Comparison of ENCODE assay signal across 14 cellular contexts in the genomic region with DNA sequence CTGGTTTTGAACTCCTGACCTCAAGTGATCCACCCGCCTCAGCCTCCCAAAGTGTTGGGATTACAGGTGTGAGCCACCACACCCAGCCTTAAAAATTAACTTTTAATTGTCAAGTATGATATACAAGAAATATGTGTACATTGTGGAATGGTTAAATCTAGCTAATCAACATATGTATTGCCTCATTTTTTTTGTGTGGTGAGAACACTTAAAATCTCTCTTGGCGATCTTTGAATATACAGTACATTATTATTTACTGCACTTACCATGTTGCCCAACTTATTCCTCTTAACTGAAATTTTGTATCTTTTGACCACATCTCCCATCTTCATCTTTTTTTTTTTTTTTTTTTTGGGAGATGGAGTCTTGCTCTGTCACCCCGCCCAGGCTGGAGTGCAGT. TPM values are rescaled to one million over a fixed set of nuclear protein-coding genes. Genes with fewer than 3 reads are reported as not detected.
A peak's percentile ranks its signal among the peaks of the same experiment; 100 is the strongest.
DNase-seq lines count a peak whose midpoint lies in the region; ATAC-seq, FAIRE-seq and TF ChIP-seq lines count a peak whose summit lies in the region.
"Had no signal": no experiment of that assay in that cellular context is flagged by ENCODE, and none has a peak within 500 bp of the region (broad histone marks: within the 10 kb centered on the region; RNA-seq: fewer than 3 reads in every experiment).

No MANE protein-coding gene starts in this region.

- no peak overlapping the region for H2AFZ ChIP-seq in trophoblast cell (ENCODE audit: insufficient read depth, low read length, poor library complexity)

- H3K23ac ChIP-seq in trophoblast cell (ENCODE audit: low read length) = no peak overlapping the region

- TF ChIP-seq POLR2A in GM12892 (IDR thresholded peaks at IDR 0.05; ENCODE audit: low read depth, low read length) = no peak

- H4K91ac ChIP-seq in trophoblast cell (ENCODE audit: low read depth, low read length) = no peak overlapping the region

- H2BK5ac ChIP-seq in trophoblast cell (ENCODE audit: low read depth, low read length, poor library complexity) = no peak overlapping the region

- no peak overlapping the region for H3K4me3 Mint-ChIP-seq in dendritic cell treated with granulocyte-macrophage colony-stimulating factor and Interleukin-4, amounts not matched to agents 40 ng/mL and 50 ng/mL, for 4 days
- H3K4me3 Mint-ChIP-seq: T-helper 1 cell treated with Interleukin-12 subunit alpha and Interleukin-12 subunit beta and Interleukin-4 antibody, amounts not matched to agents 30 μg/mL and 1 μg/mL, for 36 hours had no signal

- H3K9ac ChIP-seq in BLaER1 treated with 17β-estradiol and CSF1 and Interleukin-3, amounts not matched to agents 10 nM and 100 nM = peak overlapping the region in 1 of 11 experiments; percentile 46; a peak in 1 of 22 replicates
- H3K9ac ChIP-seq in trophoblast cell (ENCODE audit: low read length) = no peak overlapping the region

- peaks cover 47% of the 10 kb centered on the region for H3K4me1 Mint-ChIP-seq in dendritic cell treated with granulocyte-macrophage colony-stimulating factor and Interleukin-4, amounts not matched to agents 40 ng/mL and 50 ng/mL, for 4 days (ENCODE audit: low read depth)

- H2BK12ac ChIP-seq in trophoblast cell (ENCODE audit: low read length) = no peak overlapping the region

- no peaks in the 10 kb centered on the region for H3K9me3 Mint-ChIP-seq in dendritic cell treated with granulocyte-macrophage colony-stimulating factor and Interleukin-4, amounts not matched to agents 40 ng/mL and 50 ng/mL, for 4 days
- H3K9me3 Mint-ChIP-seq: naive thymus-derived CD8-positive, alpha-beta T cell; stimulated activated effector memory CD8-positive, alpha-beta T cell treated with anti-CD3 and anti-CD28 coated beads, Interleukin-12 subunit alpha, Interleukin-12 subunit beta, amount 100 ng/mL, for 72 hours; T-helper 1 cell treated with Interleukin-12 subunit alpha and Interleukin-12 subunit beta and Interleukin-4 antibody, amounts not matched to agents 30 μg/mL and 1 μg/mL, for 36 hours had no signal

- no peak overlapping the region for H3K18ac ChIP-seq in trophoblast cell (ENCODE audit: low read length)

- H3K27ac Mint-ChIP-seq in dendritic cell treated with granulocyte-macrophage colony-stimulating factor and Interleukin-4, amounts not matched to agents 40 ng/mL and 50 ng/mL, for 4 days = peak overlapping the region; percentile 64
- H3K27ac Mint-ChIP-seq: T-helper 1 cell treated with Interleukin-12 subunit alpha and Interleukin-12 subunit beta and Interleukin-4 antibody, amounts not matched to agents 30 μg/mL and 1 μg/mL, for 36 hours had no signal

- ATAC-seq in GM18867 (IDR thresholded peaks at IDR 0.05; ENCODE audit: unreplicated experiment) = no peak
- ATAC-seq: naive thymus-derived CD8-positive, alpha-beta T cell had no signal

- peaks cover 18 to 83% (median 71%) of the 10 kb centered on the region in 11 experiments for H3K36me3 ChIP-seq in BLaER1 treated with 17β-estradiol and CSF1 and Interleukin-3, amounts not matched to agents 10 nM and 100 nM
- peaks cover under 1 to 3% of the 10 kb centered on the region in 2 experiments for H3K36me3 ChIP-seq in trophoblast cell (ENCODE audit: control insufficient read depth in 1 of 2, insufficient read depth in 2 of 2, low read length in 2 of 2)

- H3K4me3 ChIP-seq in BLaER1 treated with 17β-estradiol and CSF1 and Interleukin-3, amounts not matched to agents 10 nM and 100 nM = no peak overlapping the region
- H3K4me3 ChIP-seq in trophoblast cell (ENCODE audit: low read depth, low read length) = no peak overlapping the region

- H3K36me3 Mint-ChIP-seq in dendritic cell treated with granulocyte-macrophage colony-stimulating factor and Interleukin-4, amounts not matched to agents 40 ng/mL and 50 ng/mL, for 4 days (ENCODE audit: low read depth) = peaks cover 66% of the 10 kb centered on the region

- FAIRE-seq in GM12892 (lab: Jason Lieb, UNC) = no peak

- H3K79me1 ChIP-seq in trophoblast cell (ENCODE audit: low read length) = no peaks in the 10 kb centered on the region

- no peak overlapping the region for H4K8ac ChIP-seq in trophoblast cell (ENCODE audit: low read depth, low read length)

- WGBS in trophoblast cell (ENCODE audit: extremely low coverage, insufficient coverage, insufficient read length) = no CpG with 5 or more reads among the region's 3 CpGs

- peak overlapping the region in 4 of 11 experiments; percentile 42 to 71 (median 58); a peak in 7 of 22 replicates for H3K27ac ChIP-seq in BLaER1 treated with 17β-estradiol and CSF1 and Interleukin-3, amounts not matched to agents 10 nM and 100 nM
- no peak overlapping the region for H3K27ac ChIP-seq in trophoblast cell (ENCODE audit: low read depth, low read length)

- peaks cover 0 to 33% (median 12%) of the 10 kb centered on the region in 11 experiments; a peak in 12 of 22 replicates for H3K9me3 ChIP-seq in BLaER1 treated with 17β-estradiol and CSF1 and Interleukin-3, amounts not matched to agents 10 nM and 100 nM (replicated peaks in 1 of 11)
- no peaks in the 10 kb centered on the region for H3K9me3 ChIP-seq in trophoblast cell (ENCODE audit: insufficient read depth, low read depth, low read length)

- intact Hi-C loops in dendritic cell treated with granulocyte-macrophage colony-stimulating factor and Interleukin-4, amounts not matched to agents 40 ng/mL and 50 ng/mL, for 4 days (cut with micrococcal nuclease) = no loop called here

- H3K27me3 ChIP-seq in BLaER1 treated with 17β-estradiol and CSF1 and Interleukin-3, amounts not matched to agents 10 nM and 100 nM = no peaks in the 10 kb centered on the region
- H3K27me3 ChIP-seq in trophoblast cell (ENCODE audit: insufficient read depth, low read length) = no peaks in the 10 kb centered on the region

- DNase-seq in MV-4-11 (lab: John Stamatoyannopoulos, UW) (peak; percentile 47), trophoblast cell (no peak), occipital lobe (lab: John Stamatoyannopoulos, UW) (no peak), SHP77 treated with DMSO at 0.1 percent for 48 hours (lab: John Stamatoyannopoulos, UW) (no peak), GM12892 (ENCODE audit: insufficient read length) (no peak)
- DNase-seq: activated CD8-positive, alpha-beta memory T cell treated with anti-CD3 and anti-CD28 coated beads, Interleukin-2, amount 50 U/mL, for 4 hours; KBM-7; naive thymus-derived CD8-positive, alpha-beta T cell; NCI-H146 had no signal

- no peak overlapping the region for H2AK5ac ChIP-seq in trophoblast cell (ENCODE audit: low read length)

- peaks cover 15% of the 10 kb centered on the region for H3K79me2 ChIP-seq in trophoblast cell (ENCODE audit: control insufficient read depth, insufficient read depth, low read length, poor library complexity)

- peak overlapping the region in 6 of 11 experiments; percentile 19 to 64 (median 58); a peak in 10 of 22 replicates for H3K4me2 ChIP-seq in BLaER1 treated with 17β-estradiol and CSF1 and Interleukin-3, amounts not matched to agents 10 nM and 100 nM
- H3K4me2 ChIP-seq in trophoblast cell (ENCODE audit: low read length) = no peak overlapping the region

- peaks cover 25 to 55% (median 37%) of the 10 kb centered on the region in 10 experiments for H3K4me1 ChIP-seq in BLaER1 treated with 17β-estradiol and CSF1 and Interleukin-3, amounts not matched to agents 10 nM and 100 nM
- peaks cover 0 to 2% of the 10 kb centered on the region in 2 experiments for H3K4me1 ChIP-seq in trophoblast cell (ENCODE audit: control insufficient read depth in 1 of 2, insufficient read depth in 2 of 2, low read length in 2 of 2)

- no peak overlapping the region for H3K14ac ChIP-seq in trophoblast cell (ENCODE audit: low read length)

- no peak overlapping the region for H2BK120ac ChIP-seq in trophoblast cell (ENCODE audit: insufficient read depth, low read length, poor library complexity)

- H4K20me1 ChIP-seq in BLaER1 treated with 17β-estradiol and CSF1 and Interleukin-3, amounts not matched to agents 10 nM and 100 nM = peaks cover 87 to 100% (median 97%) of the 10 kb centered on the region in 11 experiments

- H3K4ac ChIP-seq in trophoblast cell (ENCODE audit: low read depth, low read length) = peak overlapping the region; percentile 14

- no peak overlapping the region for H4K12ac ChIP-seq in trophoblast cell (ENCODE audit: low read depth, low read length)

- H3K27me3 Mint-ChIP-seq in dendritic cell treated with granulocyte-macrophage colony-stimulating factor and Interleukin-4, amounts not matched to agents 40 ng/mL and 50 ng/mL, for 4 days = no peaks in the 10 kb centered on the region
- H3K27me3 Mint-ChIP-seq: naive thymus-derived CD8-positive, alpha-beta T cell had no signal

RNA-seq across cellular contexts. Expression of a gene that starts 23.3 kb away (rescaled TPM):
- polyA plus RNA-seq in trophoblast cell (2013) = 95.1 and 102 TPM in 2 replicates
- 80.6 TPM for total RNA-seq in occipital lobe
- polyA plus RNA-seq in GM12892 (2012; ENCODE audit: missing spikeins) = 58.4 TPM

RNA-seq across cellular contexts. Expression of a gene that starts 58.6 kb away (rescaled TPM):
- polyA plus RNA-seq in trophoblast cell (2013) = 14.7 and 15.0 TPM in 2 replicates
- total RNA-seq in occipital lobe = 3.0 TPM
- 15.3 TPM for polyA plus RNA-seq in GM12892 (2012; ENCODE audit: missing spikeins)
